30 cellular contexts compared by ENCODE assay signal in the genomic region with DNA sequence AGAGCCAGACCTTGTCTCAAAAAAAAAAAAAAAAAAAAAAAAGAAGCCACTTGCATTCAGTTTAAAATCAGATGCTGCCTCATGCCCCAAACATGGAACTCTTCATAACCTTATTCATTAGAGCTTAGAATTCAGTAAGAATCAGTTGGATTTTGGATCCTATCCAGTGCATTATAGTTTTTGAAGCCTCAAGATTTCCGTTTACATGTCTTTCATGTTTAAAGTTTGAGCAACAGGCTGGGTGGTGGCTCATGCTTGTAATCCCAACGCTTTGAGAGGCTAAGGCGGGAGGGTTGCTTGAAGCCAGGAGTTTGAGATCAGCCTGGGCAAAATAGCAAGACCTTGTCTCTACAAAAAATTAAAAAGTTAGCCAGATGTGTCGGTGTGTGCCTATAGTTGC.
"Had no signal": no experiment of that assay in that cellular context is flagged by ENCODE, and none has a peak within 500 bp of the region (broad histone marks: within the 10 kb centered on the region; RNA-seq: fewer than 3 reads in every experiment).

No MANE protein-coding gene starts in this region.

- ATAC-seq: activated CD4-positive, alpha-beta T cell treated with anti-CD3 and anti-CD28 coated beads for 36 hours; activated T-helper 17 cell treated with anti-CD3 and anti-CD28 coated beads, Interleukin-2, amount 50 U/mL, for 72 hours; gastroesophageal sphincter; left ventricle myocardium superior; natural killer cell; upper lobe of right lung had no signal

- H3K9me3 Mint-ChIP-seq: activated B cell treated with CpG ODN at 0.5 μM for 24 hours; activated T-cell treated with anti-CD3 and anti-CD28 coated beads, Interleukin-2, amount 50 U/mL, for 24 hours; activated T-helper 17 cell treated with anti-CD3 and anti-CD28 coated beads, Interleukin-2, amount 50 U/mL, for 72 hours; natural killer cell; T-helper 1 cell treated with Interleukin-12 subunit alpha and Interleukin-12 subunit beta and Interleukin-4 antibody, amounts not matched to agents 30 μg/mL and 1 μg/mL, for 36 hours had no signal

- H3K4me1 Mint-ChIP-seq: activated B cell treated with CpG ODN at 0.5 μM for 24 hours; activated T-helper 17 cell treated with anti-CD3 and anti-CD28 coated beads, Interleukin-2, amount 50 U/mL, for 72 hours had no signal

- H3K36me3 Mint-ChIP-seq: natural killer cell had no signal

- FAIRE-seq: colon, islet of Langerhans had no signal

- DNase-seq: activated B cell treated with CpG ODN at 0.5 μM for 24 hours; activated CD4-positive, alpha-beta T cell treated with anti-CD3 and anti-CD28 coated beads for 36 hours; activated CD4-positive, alpha-beta T cell treated with anti-CD3 and anti-CD28 coated beads, Interleukin-2, amount 50 U/mL, for 4 hours; activated CD8-positive, alpha-beta memory T cell treated with anti-CD3 and anti-CD28 coated beads for 24 hours; activated CD8-positive, alpha-beta memory T cell treated with anti-CD3 and anti-CD28 coated beads, Interleukin-2, amount 50 U/mL, for 4 hours; activated naive CD4-positive, alpha-beta T cell; activated T-cell treated with anti-CD3 and anti-CD28 coated beads, Interleukin-2, amount 50 U/mL, for 24 hours; adrenal gland; central memory CD4-positive, alpha-beta T cell; dorsolateral prefrontal cortex; esophagus squamous epithelium; head of caudate nucleus; hypothalamus; left ventricle myocardium superior; midbrain; natural killer cell; stimulated activated CD4-positive, alpha-beta T cell treated with anti-CD3 and anti-CD28 coated beads, Interleukin-2, amount 100 ng/mL, for 48 hours; stimulated activated naive CD4-positive, alpha-beta T cell; substantia nigra; T1000; thyroid gland; upper lobe of right lung had no signal

- H3K27ac ChIP-seq: adrenal gland, ascending aorta, dorsolateral prefrontal cortex, gastroesophageal sphincter, thyroid gland, upper lobe of right lung had no signal

- H3K27me3 ChIP-seq: adrenal gland, ascending aorta, dorsolateral prefrontal cortex, esophagus squamous epithelium, gastroesophageal sphincter, thyroid gland, upper lobe of right lung had no signal

- H3K4me1 ChIP-seq: prostate gland had no signal

- H3K4me3 ChIP-seq: adrenal gland, ascending aorta, dorsolateral prefrontal cortex, esophagus squamous epithelium, gastroesophageal sphincter, prostate gland, thyroid gland, upper lobe of right lung had no signal

- H3K4me3 Mint-ChIP-seq: activated B cell treated with CpG ODN at 0.5 μM for 24 hours; activated CD4-positive, alpha-beta T cell treated with anti-CD3 and anti-CD28 coated beads for 36 hours; activated naive CD8-positive, alpha-beta T cell; activated T-cell treated with anti-CD3 and anti-CD28 coated beads, Interleukin-2, amount 50 U/mL, for 24 hours; activated T-helper 17 cell treated with anti-CD3 and anti-CD28 coated beads, Interleukin-2, amount 50 U/mL, for 72 hours; natural killer cell; T-helper 1 cell treated with Interleukin-12 subunit alpha and Interleukin-12 subunit beta and Interleukin-4 antibody, amounts not matched to agents 30 μg/mL and 1 μg/mL, for 36 hours had no signal

- H3K27me3 Mint-ChIP-seq: activated B cell treated with CpG ODN at 0.5 μM for 24 hours; activated CD4-positive, alpha-beta T cell treated with anti-CD3 and anti-CD28 coated beads for 36 hours; activated naive CD8-positive, alpha-beta T cell; activated T-cell treated with anti-CD3 and anti-CD28 coated beads, Interleukin-2, amount 50 U/mL, for 24 hours; activated T-helper 17 cell treated with anti-CD3 and anti-CD28 coated beads, Interleukin-2, amount 50 U/mL, for 72 hours had no signal

- H3K27ac Mint-ChIP-seq: activated B cell treated with CpG ODN at 0.5 μM for 24 hours; activated CD4-positive, alpha-beta T cell treated with anti-CD3 and anti-CD28 coated beads for 36 hours; activated naive CD8-positive, alpha-beta T cell; activated T-cell treated with anti-CD3 and anti-CD28 coated beads, Interleukin-2, amount 50 U/mL, for 24 hours; activated T-helper 17 cell treated with anti-CD3 and anti-CD28 coated beads, Interleukin-2, amount 50 U/mL, for 72 hours; natural killer cell; T-helper 1 cell treated with Interleukin-12 subunit alpha and Interleukin-12 subunit beta and Interleukin-4 antibody, amounts not matched to agents 30 μg/mL and 1 μg/mL, for 36 hours had no signal

- H3K9me3 ChIP-seq: adrenal gland, ascending aorta, esophagus squamous epithelium, gastroesophageal sphincter, prostate gland, thyroid gland, upper lobe of right lung had no signal

- H3K36me3 ChIP-seq: adrenal gland, prostate gland, upper lobe of right lung had no signal
